ENCODE assay signal across 8 cellular contexts in the genomic region with DNA sequence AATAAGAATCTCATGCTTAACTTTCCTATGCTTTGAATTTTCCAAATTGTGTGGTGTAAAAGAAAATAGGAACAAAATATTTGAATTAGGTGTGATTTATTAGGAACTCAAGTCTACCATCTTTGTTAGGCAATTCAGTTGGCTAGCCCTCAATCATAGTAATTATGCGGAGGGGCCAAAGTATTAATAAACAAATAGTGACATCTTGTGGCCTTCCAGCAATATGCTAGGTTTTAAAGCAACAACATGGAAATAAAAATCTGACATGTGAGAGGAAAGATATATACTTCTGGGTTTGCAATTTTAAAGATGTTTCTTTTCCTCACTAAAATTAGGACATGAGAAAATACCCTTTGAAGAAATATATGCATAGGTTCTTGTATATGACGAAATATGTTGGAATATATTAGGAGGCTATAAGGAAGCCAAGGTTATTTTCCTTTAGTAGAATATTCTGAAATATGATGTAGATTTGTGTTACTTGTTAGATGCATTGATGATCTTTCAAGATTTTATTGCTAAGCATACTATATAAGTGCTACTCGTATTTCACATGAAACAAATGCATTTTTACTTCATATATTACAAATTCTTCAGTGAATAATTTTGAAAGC.
DNase-seq lines count a peak whose midpoint lies in the region; ATAC-seq, FAIRE-seq and TF ChIP-seq lines count a peak whose summit lies in the region.

No MANE protein-coding gene starts in this region.

- intact Hi-C loops in vagina (cut with DNase I) = loop anchor here (5.0 kb wide), 1 partner anchor 245 kb away; no protein-coding TSS in a partner anchor

- H3K4me1 Mint-ChIP-seq in WTC11 = peaks cover 16% of the 10 kb centered on the region

- no peaks in the 10 kb centered on the region; the same call in 1 of the 2 replicates for H3K27me3 Mint-ChIP-seq in WTC11 (ENCODE audit: low read depth)

- peaks cover 18% of the 10 kb centered on the region for H3K9me3 Mint-ChIP-seq in WTC11

- POLR2A ChIA-PET in WTC11 (lab: Charles Lee) = interaction anchor here (0.5 kb wide), 1 partner anchor 287 kb away, joined by 4 read pairs; no protein-coding TSS in a partner anchor

- H3K4me1 ChIP-seq in vagina = no peaks in the 10 kb centered on the region

- no peak for TF ChIP-seq POLR2A in vagina (IDR thresholded peaks at IDR 0.05)

- TF ChIP-seq CTCF in WTC11 (IDR thresholded peaks at IDR 0.05) = no peak
- TF ChIP-seq CTCF in vagina (IDR thresholded peaks at IDR 0.05) = peak in 1 of 3 experiments; percentile 35

- peaks cover 9% of the 10 kb centered on the region for H3K36me3 Mint-ChIP-seq in WTC11

- no peak overlapping the region for H3K4me3 Mint-ChIP-seq in WTC11

- no peak overlapping the region for H3K4me3 ChIP-seq in vagina

- no peak overlapping the region for H3K27ac ChIP-seq in vagina

- ATAC-seq in GM18498 (IDR thresholded peaks at IDR 0.05; ENCODE audit: unreplicated experiment) = peak; percentile 39
- peak; percentile 29; the same call in 1 of the 2 replicates for ATAC-seq in WTC11
- no peak for ATAC-seq in GM19023 (IDR thresholded peaks at IDR 0.05; ENCODE audit: unreplicated experiment)

- no peaks in the 10 kb centered on the region for H3K36me3 ChIP-seq in vagina

- H3K27me3 ChIP-seq in vagina = no peaks in the 10 kb centered on the region

- H3K9me3 ChIP-seq in vagina = no peaks in the 10 kb centered on the region

- H3K27ac Mint-ChIP-seq in WTC11 = no peak overlapping the region

- peak; percentile 97 for FAIRE-seq in islet of Langerhans (lab: Jason Lieb, UNC)

- CTCF ChIA-PET in WTC11 (lab: Charles Lee) = interaction anchor here (0.6 to 2.0 kb wide), 7 partner anchors 10 to 301 kb away, joined by 3 to 15 read pairs (median 5); a partner anchor contains a TSS

- DNase-seq in A172 (ENCODE audit: low spot score) (peak; percentile 43), NCI-H2029 treated with DMSO at 0.1 percent for 48 hours (lab: John Stamatoyannopoulos, UW) (peak; percentile 27), WTC11 (ENCODE audit: low spot score) (no peak), vagina (ENCODE audit: extremely low spot score in 2 of 2) (no peak)
- no peak for DNase-seq in activated CD4-positive, alpha-beta T cell treated with anti-CD3 and anti-CD28 coated beads, Interleukin-2, amount 50 U/mL, for 1 hour

TF ChIP-seq in WTC11, 78 proteins besides CTCF, POLR2A, EP300 and RAD21:
- TF ChIP-seq, protein P1, sequence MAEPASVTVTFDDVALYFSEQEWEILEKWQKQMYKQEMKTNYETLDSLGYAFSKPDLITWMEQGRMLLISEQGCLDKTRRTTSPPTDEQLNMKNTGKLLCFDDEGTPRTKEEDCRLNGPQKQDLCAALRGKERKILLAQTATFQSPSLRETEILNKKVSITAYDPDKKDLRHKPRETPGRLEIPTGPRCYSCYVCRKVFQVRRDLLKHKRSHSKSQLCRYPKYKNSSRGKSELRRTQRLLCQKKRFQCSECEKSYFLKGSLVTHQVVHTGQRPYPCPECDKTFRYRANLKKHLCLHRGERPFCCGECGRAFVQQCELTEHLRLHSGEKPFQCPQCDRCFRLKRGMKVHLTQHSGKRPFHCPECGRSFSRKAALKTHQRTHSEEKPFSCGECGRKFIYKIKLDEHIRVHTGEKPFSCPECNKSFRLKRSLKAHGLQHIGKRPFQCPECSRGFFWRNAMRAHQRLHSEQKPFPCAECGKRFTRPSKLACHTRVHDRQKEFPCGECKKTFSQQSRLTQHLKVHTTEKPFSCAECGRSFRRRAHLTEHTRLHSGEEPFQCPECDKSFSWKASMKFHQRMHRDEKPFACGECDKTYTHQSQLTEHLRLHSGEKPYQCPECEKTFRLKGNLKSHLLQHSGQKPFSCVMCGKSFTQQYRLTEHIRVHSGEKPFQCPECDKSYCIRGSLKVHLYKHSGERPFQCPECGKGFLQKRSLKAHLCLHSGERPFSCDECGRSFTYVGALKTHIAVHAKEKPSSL (CRISPR knock-in tag; conservative IDR thresholded peaks at IDR 0.05) = no peak

Comparison
In these comparisons a context has a peak if more than half of its experiments do, and no peak if none do; other contexts are left out.
1. DNase-seq: peak in A172 (single experiment) and NCI-H2029 treated with DMSO at 0.1 percent for 48 hours (single experiment); none in WTC11 (single experiment), activated CD4-positive, alpha-beta T cell treated with anti-CD3 and anti-CD28 coated beads, Interleukin-2, amount 50 U/mL, for 1 hour (single experiment) and vagina (0 of 2).